In genomic region chr10:116270691-116271592, GRCh38 we compare ENCODE assay signal across 10 cellular contexts. TPM values are rescaled to one million over a fixed set of nuclear protein-coding genes. Genes with fewer than 3 reads are reported as not detected.
A peak's percentile ranks its signal among the peaks of the same experiment; 100 is the strongest.
DNase-seq lines count a peak whose midpoint lies in the region; ATAC-seq and TF ChIP-seq lines count a peak whose summit lies in the region.
"Had no signal": no experiment of that assay in that cellular context is flagged by ENCODE, and none has a peak within 500 bp of the region (broad histone marks: within the 10 kb centered on the region; RNA-seq: fewer than 3 reads in every experiment).

No MANE protein-coding gene starts in this region.

- H3K4me1 Mint-ChIP-seq in chondrocyte (ENCODE audit: low read depth), result peaks cover 14% of the 10 kb centered on the region

- CTCF ChIA-PET in GM10248 (lab: Yijun Ruan, JAX), result no interaction called here

- peak overlapping the region; percentile 91 for H3K4me2 ChIP-seq in skeletal muscle satellite cell (ENCODE audit: low read length)

- DNase-seq in GM10248 (ENCODE audit: extremely low spot score) (peak; percentile 17), chondrocyte (ENCODE audit: low spot score) (no peak), kidney epithelial cell (ENCODE audit: low read depth) (no peak), NCI-H1092 treated with DMSO at 0.1 percent for 48 hours (lab: John Stamatoyannopoulos, UW) (no peak)
- no peak for DNase-seq in stimulated activated CD4-positive, alpha-beta T cell treated with anti-CD3 and anti-CD28 coated beads, Interleukin-15, amount 100 ng/mL, for 24 hours
- no peak for DNase-seq in activated T-cell treated with anti-CD3 and anti-CD28 coated beads, Interleukin-2, amount 50 U/mL, for 1 hour
- DNase-seq: foreskin melanocyte had no signal

- POLR2A ChIA-PET in GM10248 (lab: Yijun Ruan, JAX), result no interaction called here

- no peaks in the 10 kb centered on the region for H3K27me3 Mint-ChIP-seq in chondrocyte (ENCODE audit: low read depth)

- H3K4me1 ChIP-seq in skeletal muscle satellite cell (ENCODE audit: control insufficient read depth, insufficient read depth, low read length), result peaks cover 14% of the 10 kb centered on the region

- no peak for TF ChIP-seq CTCF in GM10248 (IDR thresholded peaks at IDR 0.05; ENCODE audit: control extremely low read depth, extremely low read depth, low read depth, missing control alignments)
- TF ChIP-seq CTCF in chondrocyte (IDR thresholded peaks at IDR 0.05), result no peak
- no peak for TF ChIP-seq CTCF in kidney epithelial cell (IDR thresholded peaks at IDR 0.05; ENCODE audit: insufficient read depth, low read length, poor library complexity, severe bottlenecking)

- H3K27me3 ChIP-seq in kidney epithelial cell (ENCODE audit: control insufficient read depth, insufficient read depth, low read length) (no peaks in the 10 kb centered on the region), skeletal muscle satellite cell (ENCODE audit: control insufficient read depth, insufficient read depth, low read length) (no peaks in the 10 kb centered on the region)

- H3K9me3 Mint-ChIP-seq in chondrocyte (ENCODE audit: low read depth), result no peaks in the 10 kb centered on the region
- H3K9me3 Mint-ChIP-seq: activated naive CD4-positive, alpha-beta T cell treated with anti-CD3 and anti-CD28 coated beads, Interleukin-2, amount 50 U/mL, for 24 hours had no signal

- peak overlapping the region; percentile 94 for H3K4me3 Mint-ChIP-seq in chondrocyte (ENCODE audit: unreplicated experiment)
- H3K4me3 Mint-ChIP-seq: activated naive CD4-positive, alpha-beta T cell treated with anti-CD3 and anti-CD28 coated beads, Interleukin-2, amount 50 U/mL, for 24 hours had no signal

- no peak overlapping the region for H3K27ac Mint-ChIP-seq in chondrocyte (ENCODE audit: unreplicated experiment)
- H3K27ac Mint-ChIP-seq: activated naive CD4-positive, alpha-beta T cell treated with anti-CD3 and anti-CD28 coated beads, Interleukin-2, amount 50 U/mL, for 24 hours had no signal

- peaks cover 3% of the 10 kb centered on the region for H3K36me3 Mint-ChIP-seq in chondrocyte (ENCODE audit: low read depth)

- H3K4me3 ChIP-seq in kidney epithelial cell (ENCODE audit: low read depth, low read length), result peak overlapping the region; percentile 52
- peak overlapping the region; percentile 78 for H3K4me3 ChIP-seq in skeletal muscle satellite cell (ENCODE audit: low read length)

- ATAC-seq in GM18520 (IDR thresholded peaks at IDR 0.05; ENCODE audit: unreplicated experiment), result no peak

- peak overlapping the region; percentile 69 for H3K9ac ChIP-seq in skeletal muscle satellite cell (ENCODE audit: low read depth, low read length)

- H3K36me3 ChIP-seq in kidney epithelial cell (ENCODE audit: control insufficient read depth, insufficient read depth, low read length) (no peaks in the 10 kb centered on the region), skeletal muscle satellite cell (ENCODE audit: insufficient read depth, low read length) (peaks cover 5% of the 10 kb centered on the region)

- no peaks in the 10 kb centered on the region for H3K9me3 ChIP-seq in skeletal muscle satellite cell (replicated peaks; ENCODE audit: low read length)

RNA-seq across cellular contexts. Expression of gene GFRA1, which starts 2.1 kb away (rescaled TPM):
- total RNA-seq in chondrocyte (35.7 to 79.7 TPM (median 73.3 TPM) in 3 replicates), kidney epithelial cell (1.6 and 1.7 TPM in 2 replicates)
- total RNA-seq in skeletal muscle satellite cell (2012; rRNA removed), result 0.25 and 5.2 TPM in 2 replicates

RNA-seq across cellular contexts. Expression of gene CCDC172, which starts 53.3 kb away (rescaled TPM):
- total RNA-seq in chondrocyte, result not detected in 3 replicates
- total RNA-seq in kidney epithelial cell, result not detected in 2 replicates
- not detected in 2 replicates for total RNA-seq in skeletal muscle satellite cell (2012; rRNA removed)

Comparison
In these comparisons a context has a peak if more than half of its experiments do, and no peak if none do; other contexts are left out.
1. RNA of gene GFRA1, which starts 2.1 kb away (total RNA-seq): 35.7 to 79.7 TPM in chondrocyte; 1.6 to 1.7 TPM in kidney epithelial cell; every median in the first group is over 10 times any median in the second.